Comparison of ENCODE assay signal across 2 cellular contexts in genomic region chr11:75721852-75722668, GRCh38.
TF ChIP-seq lines count a peak whose summit lies in the region.

No MANE protein-coding gene starts in this region.

TF ChIP-seq in endothelial cell of umbilical vein, 7 proteins besides CTCF, POLR2A, EP300 and RAD21:
- TF ChIP-seq FOS (IDR thresholded peaks at IDR 0.05; ENCODE audit: borderline replicate concordance, insufficient read depth, low read length): no peak
- no peak for TF ChIP-seq EZH2 (IDR thresholded peaks at IDR 0.05; ENCODE audit: borderline replicate concordance, low read depth, low read length, severe bottlenecking)
- TF ChIP-seq MYC (IDR thresholded peaks at IDR 0.05; ENCODE audit: low read depth, low read length): no peak
- TF ChIP-seq GATA2 (IDR thresholded peaks at IDR 0.05; ENCODE audit: insufficient read depth, insufficient read length, low read depth, low read length): no peak
- TF ChIP-seq POLR2AphosphoS5 (IDR thresholded peaks at IDR 0.05; ENCODE audit: insufficient read depth, low read depth, low read length): no peak
- TF ChIP-seq JUN (IDR thresholded peaks at IDR 0.05; ENCODE audit: borderline replicate concordance, insufficient read depth, insufficient read length, low read depth): no peak
- no peak for TF ChIP-seq MAX (IDR thresholded peaks at IDR 0.05; ENCODE audit: insufficient read depth, insufficient read length)

TF ChIP-seq in SK-N-SH, 30 proteins besides CTCF, POLR2A, EP300 and RAD21:
- TF ChIP-seq SMC3 (IDR thresholded peaks at IDR 0.05; ENCODE audit: low read depth, low read length): no peak
- TF ChIP-seq REST (IDR thresholded peaks at IDR 0.05; ENCODE audit: low read depth, low read length): no peak
- no peak for TF ChIP-seq JUND (IDR thresholded peaks at IDR 0.05)
- TF ChIP-seq NFIC (IDR thresholded peaks at IDR 0.05; ENCODE audit: borderline replicate concordance): no peak
- TF ChIP-seq TAF1 (IDR thresholded peaks at IDR 0.05; ENCODE audit: borderline replicate concordance, low read depth, low read length): no peak
- no peak for TF ChIP-seq SIN3A (IDR thresholded peaks at IDR 0.05; ENCODE audit: borderline replicate concordance, low read depth, low read length)
- TF ChIP-seq FOXJ3 (CRISPR knock-in tag; IDR thresholded peaks at IDR 0.05): no peak
- TF ChIP-seq TEAD4 (IDR thresholded peaks at IDR 0.05; ENCODE audit: borderline replicate concordance, insufficient read depth): no peak
- TF ChIP-seq TCF12 (IDR thresholded peaks at IDR 0.05): no peak
- no peak for TF ChIP-seq MXI1 (IDR thresholded peaks at IDR 0.05; ENCODE audit: low read depth, low read length)
- TF ChIP-seq RCOR1 (IDR thresholded peaks at IDR 0.05; ENCODE audit: low read length): no peak
- TF ChIP-seq GATA2 (CRISPR knock-in tag; IDR thresholded peaks at IDR 0.05): no peak
- TF ChIP-seq USF2 (IDR thresholded peaks at IDR 0.05; ENCODE audit: borderline replicate concordance, low read depth, low read length): no peak
- TF ChIP-seq MAX (IDR thresholded peaks at IDR 0.05; ENCODE audit: low read depth): no peak
